Comparison of ENCODE assay signal across 9 cellular contexts in the genomic region with DNA sequence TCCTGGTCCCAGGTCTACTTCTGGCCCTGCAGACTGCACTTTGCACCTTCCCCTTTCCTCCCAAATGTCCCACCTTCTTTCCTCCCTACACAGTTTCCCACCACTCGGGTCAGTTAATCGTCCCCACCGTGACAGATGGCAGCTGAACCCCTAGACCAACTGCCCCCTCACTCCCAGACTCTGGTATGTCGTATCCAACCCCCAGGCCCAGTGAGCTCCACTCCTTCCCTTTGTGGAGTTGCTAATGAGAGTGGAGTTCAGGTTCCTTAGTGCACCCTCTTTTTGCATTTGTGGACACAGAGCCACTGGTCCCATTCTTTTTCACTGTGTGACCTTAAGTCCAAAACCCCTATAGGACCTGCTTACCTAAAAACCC. TPM values are rescaled to one million over a fixed set of nuclear protein-coding genes. Genes with fewer than 3 reads are reported as not detected.
DNase-seq lines count a peak whose midpoint lies in the region; ATAC-seq, FAIRE-seq and TF ChIP-seq lines count a peak whose summit lies in the region.
"Had no signal": no experiment of that assay in that cellular context is flagged by ENCODE, and none has a peak within 500 bp of the region (broad histone marks: within the 10 kb centered on the region; RNA-seq: fewer than 3 reads in every experiment).

No MANE protein-coding gene starts in this region.

- H3K4me3 Mint-ChIP-seq in effector memory CD8-positive, alpha-beta T cell = peak overlapping the region; percentile 86 to 96
- H3K4me3 Mint-ChIP-seq in nephron progenitor cell = peak overlapping the region; percentile 78

- peak overlapping the region; percentile 32 to 75 for H3K27ac ChIP-seq in right atrium auricular region

- H3K36me3 Mint-ChIP-seq in effector memory CD8-positive, alpha-beta T cell (ENCODE audit: insufficient read depth) = peaks cover 14% of the 10 kb centered on the region
- no peaks in the 10 kb centered on the region for H3K36me3 Mint-ChIP-seq in nephron progenitor cell (ENCODE audit: low read depth)

- H3K27me3 ChIP-seq in right atrium auricular region = no peaks in the 10 kb centered on the region

- H3K4me1 ChIP-seq in right atrium auricular region = peaks cover 0 to 49% of the 10 kb centered on the region in 2 donors

- peak overlapping the region; percentile 82 to 93 for H3K4me3 ChIP-seq in right atrium auricular region

- peaks cover 63 to 71% of the 10 kb centered on the region in 2 donors for H3K4me1 Mint-ChIP-seq in effector memory CD8-positive, alpha-beta T cell (ENCODE audit: low read depth in 2 of 2)
- peaks cover 38% of the 10 kb centered on the region for H3K4me1 Mint-ChIP-seq in nephron progenitor cell

- no peaks in the 10 kb centered on the region for H3K9me3 ChIP-seq in right atrium auricular region

- FAIRE-seq in RCC 7860 (lab: Jason Lieb, UNC) = no peak

- H3K27ac Mint-ChIP-seq in effector memory CD8-positive, alpha-beta T cell = peak overlapping the region; percentile 70 to 96
- no peak overlapping the region for H3K27ac Mint-ChIP-seq in nephron progenitor cell

- H3K27me3 Mint-ChIP-seq in effector memory CD8-positive, alpha-beta T cell = no peaks in the 10 kb centered on the region
- H3K27me3 Mint-ChIP-seq in nephron progenitor cell (ENCODE audit: low read depth, poor library complexity) = peaks cover 81% of the 10 kb centered on the region

- DNase-seq in right atrium auricular region (ENCODE audit: low spot score) (no peak), Right ventricle myocardium inferior (ENCODE audit: missing footprints) (no peak), nephron progenitor cell (no peak), RCC 7860 (ENCODE audit: low spot score) (no peak), NCI-H2107 (lab: John Stamatoyannopoulos, UW) (no peak), T-helper 9 cell (no peak)
- DNase-seq in effector memory CD8-positive, alpha-beta T cell = no peak
- DNase-seq: NCI-H774 had no signal

- H3K9me3 Mint-ChIP-seq in effector memory CD8-positive, alpha-beta T cell = no peaks in the 10 kb centered on the region
- H3K9me3 Mint-ChIP-seq in nephron progenitor cell = no peaks in the 10 kb centered on the region

- H3K36me3 ChIP-seq in right atrium auricular region = no peaks in the 10 kb centered on the region

- intact Hi-C loops in Right ventricle myocardium inferior (cut with DNase I) = loop anchor here (5.0 kb wide), 1 partner anchor 71 kb away; no protein-coding TSS in a partner anchor

- TF ChIP-seq CTCF in right atrium auricular region (IDR thresholded peaks at IDR 0.05) (no peak), nephron progenitor cell (IDR thresholded peaks at IDR 0.05) (no peak)

- no peak for ATAC-seq in Right ventricle myocardium inferior
- ATAC-seq in effector memory CD8-positive, alpha-beta T cell (replicated peaks) = no peak
- ATAC-seq in GM19328 (IDR thresholded peaks at IDR 0.05; ENCODE audit: unreplicated experiment) = no peak

RNA-seq across cellular contexts. Expression of a gene that starts 1.8 kb away (rescaled TPM):
- total RNA-seq in right atrium auricular region (10 to 100 TPM in 1 of 2 donors, 1 to 10 TPM in 1; 9.4 to 13.6 TPM), Right ventricle myocardium inferior (19.5 TPM)
